Comparison of ENCODE assay signal across 18 cellular contexts in the genomic region with DNA sequence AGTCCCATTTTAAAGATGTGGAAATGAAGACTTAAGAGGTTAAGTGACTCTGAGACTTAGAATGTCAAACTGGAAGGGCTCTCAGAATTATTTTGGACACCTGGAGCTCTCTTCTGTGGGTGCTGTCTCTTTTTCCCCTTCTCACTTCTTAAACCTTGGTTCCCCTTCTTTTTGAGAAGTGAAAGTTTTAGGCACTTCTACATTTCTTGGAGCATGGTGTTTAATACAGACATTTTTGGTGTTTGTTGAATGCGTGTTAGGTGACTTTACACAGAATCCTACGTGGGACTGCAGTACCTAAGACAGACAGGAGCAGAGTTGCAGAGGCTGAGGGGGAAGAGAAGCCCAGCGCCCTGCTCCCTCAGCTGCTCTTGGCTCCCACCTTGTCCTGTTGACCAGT.
A peak's percentile ranks its signal among the peaks of the same experiment; 100 is the strongest.
DNase-seq lines count a peak whose midpoint lies in the region; ATAC-seq and TF ChIP-seq lines count a peak whose summit lies in the region.
"Had no signal": no experiment of that assay in that cellular context is flagged by ENCODE, and none has a peak within 500 bp of the region (broad histone marks: within the 10 kb centered on the region; RNA-seq: fewer than 3 reads in every experiment).

No MANE protein-coding gene starts in this region.

- POLR2A ChIA-PET in naive thymus-derived CD4-positive, alpha-beta T cell (lab: Charles Lee): no interaction called here

- no peaks in the 10 kb centered on the region for H3K9me3 ChIP-seq in naive thymus-derived CD4-positive, alpha-beta T cell (ENCODE audit: control insufficient read depth in 2 of 3, low read length in 3 of 3)
- H3K9me3 ChIP-seq: pancreas, upper lobe of left lung had no signal

- no peaks in the 10 kb centered on the region for H3K36me3 Mint-ChIP-seq in GM23338 (ENCODE audit: low read depth)
- H3K36me3 Mint-ChIP-seq in naive thymus-derived CD4-positive, alpha-beta T cell: no peaks in the 10 kb centered on the region
- H3K36me3 Mint-ChIP-seq: activated naive CD8-positive, alpha-beta T cell treated with anti-CD3 and anti-CD28 coated beads for 36 hours; stimulated activated effector memory CD8-positive, alpha-beta T cell treated with anti-CD3 and anti-CD28 coated beads, Interleukin-12 subunit alpha, Interleukin-12 subunit beta, amount 100 ng/mL, for 72 hours had no signal

- no peaks in the 10 kb centered on the region for H3K36me3 ChIP-seq in GM23338 (ENCODE audit: insufficient read depth)
- H3K36me3 ChIP-seq in naive thymus-derived CD4-positive, alpha-beta T cell (ENCODE audit: control insufficient read depth in 2 of 3, insufficient read depth in 3 of 3, low read length in 3 of 3): no peaks in the 10 kb centered on the region
- H3K36me3 ChIP-seq: pancreas, upper lobe of left lung had no signal

- no peak overlapping the region for H3K4me3 Mint-ChIP-seq in GM23338
- H3K4me3 Mint-ChIP-seq in naive thymus-derived CD4-positive, alpha-beta T cell: no peak overlapping the region
- H3K4me3 Mint-ChIP-seq: activated naive CD8-positive, alpha-beta T cell treated with anti-CD3 and anti-CD28 coated beads for 36 hours; stimulated activated effector memory CD8-positive, alpha-beta T cell treated with anti-CD3 and anti-CD28 coated beads, Interleukin-12 subunit alpha, Interleukin-12 subunit beta, amount 100 ng/mL, for 72 hours; T-helper 17 cell had no signal

- peaks cover 9% of the 10 kb centered on the region for H3K27me3 Mint-ChIP-seq in GM23338 (ENCODE audit: insufficient read depth, low read depth, poor library complexity)
- peaks cover 0 to 31% (median 0%) of the 10 kb centered on the region in 5 donors for H3K27me3 Mint-ChIP-seq in naive thymus-derived CD4-positive, alpha-beta T cell
- H3K27me3 Mint-ChIP-seq: T-helper 17 cell had no signal

- 0 out of 2 replicates have a peak overlapping the region, but pooled peaks have one; percentile 33 for H2AFZ ChIP-seq in GM23338

- H3K79me2 ChIP-seq in GM23338 (replicated peaks; ENCODE audit: insufficient read depth): no peaks in the 10 kb centered on the region

- H3K9me2 ChIP-seq in GM23338 (ENCODE audit: insufficient read depth): no peaks in the 10 kb centered on the region

- no peak overlapping the region for H3K4me2 ChIP-seq in GM23338

- no peak for TF ChIP-seq CTCF in GM23338 (conservative IDR thresholded peaks at IDR 0.05; ENCODE audit: low read depth in 2 of 2)

- no peaks in the 10 kb centered on the region for H3K27me3 ChIP-seq in GM23338 (ENCODE audit: insufficient read depth)
- no peaks in the 10 kb centered on the region for H3K27me3 ChIP-seq in naive thymus-derived CD4-positive, alpha-beta T cell (ENCODE audit: control insufficient read depth in 2 of 2, insufficient read depth in 2 of 2, low read length in 2 of 2)
- H3K27me3 ChIP-seq: pancreas, upper lobe of left lung had no signal

- no peak overlapping the region for H3K27ac ChIP-seq in GM23338 (ENCODE audit: low read depth)
- H3K27ac ChIP-seq in naive thymus-derived CD4-positive, alpha-beta T cell (ENCODE audit: low read depth, low read length): no peak overlapping the region
- H3K27ac ChIP-seq: pancreas, upper lobe of left lung had no signal

- H3K4me1 ChIP-seq in GM23338 (ENCODE audit: insufficient read depth): peaks cover 29% of the 10 kb centered on the region
- no peaks in the 10 kb centered on the region for H3K4me1 ChIP-seq in naive thymus-derived CD4-positive, alpha-beta T cell (ENCODE audit: control insufficient read depth in 2 of 2, insufficient read depth in 2 of 2, low read length in 2 of 2)
- H3K4me1 ChIP-seq: pancreas, upper lobe of left lung had no signal

- no peak overlapping the region for H3K27ac Mint-ChIP-seq in GM23338
- no peak overlapping the region for H3K27ac Mint-ChIP-seq in naive thymus-derived CD4-positive, alpha-beta T cell
- H3K27ac Mint-ChIP-seq: activated naive CD8-positive, alpha-beta T cell treated with anti-CD3 and anti-CD28 coated beads for 36 hours; stimulated activated effector memory CD8-positive, alpha-beta T cell treated with anti-CD3 and anti-CD28 coated beads, Interleukin-12 subunit alpha, Interleukin-12 subunit beta, amount 100 ng/mL, for 72 hours; T-helper 17 cell had no signal

- H3K9me3 Mint-ChIP-seq in GM23338: no peaks in the 10 kb centered on the region
- peaks cover 0 to 3% (median 0%) of the 10 kb centered on the region in 11 donors for H3K9me3 Mint-ChIP-seq in naive thymus-derived CD4-positive, alpha-beta T cell
- H3K9me3 Mint-ChIP-seq: activated naive CD8-positive, alpha-beta T cell treated with anti-CD3 and anti-CD28 coated beads for 36 hours had no signal

- intact Hi-C loops in naive thymus-derived CD4-positive, alpha-beta T cell (cut with micrococcal nuclease): no loop called here
- intact Hi-C loops in left cardiac atrium (cut with DNase I): no loop called here

- peaks cover 29% of the 10 kb centered on the region for H3K4me1 Mint-ChIP-seq in GM23338
- H3K4me1 Mint-ChIP-seq in naive thymus-derived CD4-positive, alpha-beta T cell: no peaks in the 10 kb centered on the region
- H3K4me1 Mint-ChIP-seq: stimulated activated effector memory CD8-positive, alpha-beta T cell treated with anti-CD3 and anti-CD28 coated beads, Interleukin-12 subunit alpha, Interleukin-12 subunit beta, amount 100 ng/mL, for 72 hours; T-helper 17 cell had no signal

- no peak overlapping the region for H3K4me3 ChIP-seq in GM23338
- H3K4me3 ChIP-seq in naive thymus-derived CD4-positive, alpha-beta T cell (ENCODE audit: low read length): no peak overlapping the region
- H3K4me3 ChIP-seq: pancreas, upper lobe of left lung had no signal

- DNase-seq in GM23338 (ENCODE audit: low spot score) (no peak), KG1 (lab: John Stamatoyannopoulos, UW) (no peak), left cardiac atrium (no peak), OCI-M1 (lab: John Stamatoyannopoulos, UW) (no peak)
- no peak for DNase-seq in naive thymus-derived CD4-positive, alpha-beta T cell
- DNase-seq: activated naive CD8-positive, alpha-beta T cell treated with anti-CD3 and anti-CD28 coated beads for 36 hours; effector memory CD4-positive, alpha-beta T cell; hypothalamus; NCI-H1048; NCI-H2171; NCI-H774; pancreas; T-helper 17 cell; upper lobe of left lung had no signal

- ATAC-seq in GM18858 (IDR thresholded peaks at IDR 0.05; ENCODE audit: unreplicated experiment) (peak; percentile 64), GM23338 (no peak; the same call in 2 of the 3 replicates), HG03565 (IDR thresholded peaks at IDR 0.05; ENCODE audit: unreplicated experiment) (peak; percentile 36), left cardiac atrium (no peak)
- ATAC-seq in naive thymus-derived CD4-positive, alpha-beta T cell: peak; percentile 27
- ATAC-seq: pancreas; Right ventricle myocardium inferior; stimulated activated effector memory CD8-positive, alpha-beta T cell treated with anti-CD3 and anti-CD28 coated beads, Interleukin-12 subunit alpha, Interleukin-12 subunit beta, amount 100 ng/mL, for 72 hours; T-helper 17 cell had no signal

- CTCF ChIA-PET in naive thymus-derived CD4-positive, alpha-beta T cell (lab: Charles Lee): no interaction called here

- H3F3A ChIP-seq in GM23338 (replicated peaks; ENCODE audit: low read depth): no peaks in the 10 kb centered on the region

- no peaks in the 10 kb centered on the region for H4K20me1 ChIP-seq in GM23338 (replicated peaks; ENCODE audit: insufficient read depth)

TF ChIP-seq in GM23338, 12 proteins besides CTCF, POLR2A, EP300 and RAD21 (continues in another document):
- no peak for TF ChIP-seq EZH2 (IDR thresholded peaks at IDR 0.05; ENCODE audit: low read depth, unreplicated experiment)
- no peak for TF ChIP-seq EZH2phosphoT487 (IDR thresholded peaks at IDR 0.05; ENCODE audit: unreplicated experiment)

Comparison
In these comparisons a context has a peak if more than half of its experiments do, and no peak if none do; other contexts are left out.
1. ATAC-seq: peak in GM18858 (single experiment), HG03565 (single experiment) and naive thymus-derived CD4-positive, alpha-beta T cell (single experiment); none in GM23338 (single experiment) and left cardiac atrium (0 of 2).